8 cellular contexts compared by ENCODE assay signal in genomic region chrX:31658360-31658759, GRCh38.
DNase-seq lines count a peak whose midpoint lies in the region; ATAC-seq, FAIRE-seq and TF ChIP-seq lines count a peak whose summit lies in the region.

No MANE protein-coding gene starts in this region.

- no peak overlapping the region for H3K14ac ChIP-seq in H1 (ENCODE audit: insufficient read length)

- no peak overlapping the region for H2BK120ac ChIP-seq in H1 (replicated peaks; ENCODE audit: low read depth, low read length)

- no peak overlapping the region for H2BK20ac ChIP-seq in H1 (ENCODE audit: low read length)

- ATAC-seq in GM18858 (IDR thresholded peaks at IDR 0.05; ENCODE audit: unreplicated experiment): peak; percentile 41
- no peak for ATAC-seq in HG03432 (IDR thresholded peaks at IDR 0.05; ENCODE audit: unreplicated experiment)

- H3K27me3 ChIP-seq in H1 (replicated peaks in 1 of 4; ENCODE audit: control insufficient read depth in 3 of 4, extremely low read depth in 1 of 4, insufficient read depth in 3 of 4, low read length in 3 of 4) (no peaks in the 10 kb centered on the region), prostate gland (replicated peaks; ENCODE audit: insufficient read depth) (no peaks in the 10 kb centered on the region)

- no peak overlapping the region for H3K27ac ChIP-seq in H1 (ENCODE audit: low read depth, low read length)
- H3K27ac ChIP-seq in prostate gland: no peak overlapping the region

- no peak overlapping the region for H2BK15ac ChIP-seq in H1 (ENCODE audit: low read length)

- H4K20me1 ChIP-seq in H1 (replicated peaks in 1 of 2; ENCODE audit: control insufficient read depth in 1 of 2, insufficient read depth in 2 of 2, low read length in 2 of 2): no peaks in the 10 kb centered on the region

- no peak overlapping the region for H3K4me2 ChIP-seq in H1 (ENCODE audit: insufficient read depth in 1 of 2, low read depth in 2 of 2, low read length in 2 of 2)

- FAIRE-seq in A204.1 (lab: Jason Lieb, UNC) (peak; percentile 99), H1 (lab: Jason Lieb, UNC) (peak; percentile 68)

- no peak overlapping the region for H4K91ac ChIP-seq in H1 (replicated peaks; ENCODE audit: insufficient read length, low read length)

- POLR2A ChIA-PET in H1 (lab: Charles Lee; ENCODE audit: partially characterized antibody): no interaction called here

- WGBS in H1 (ENCODE audit: extremely low coverage in 1 of 2, insufficient coverage in 1 of 2, insufficient read length in 1 of 2, insufficient replicate concordance in 2 of 2, low coverage in 1 of 2, low lambda C conversion rate in 2 of 2, missing lambda C conversion rate in 1 of 2), 2 experiments: 18% methylated on average over 4 of the region's 4 CpGs; no CpG with 5 or more reads in 1 of the 2 experiments
- WGBS in prostate gland: 5% methylated on average over 4 of the region's 4 CpGs

- peak; percentile 33 for DNase-seq in NCI-H748 treated with DMSO at 0.1 percent for 48 hours (lab: John Stamatoyannopoulos, UW)
- no peak for DNase-seq in H1 (ENCODE audit: low read depth in 1 of 2, low spot score in 2 of 2)
- no peak for DNase-seq in prostate gland (ENCODE audit: low spot score)
- DNase-seq in T1000 (lab: John Stamatoyannopoulos, UW): no peak
- DNase-seq in HK-2 (ENCODE audit: unreplicated experiment): no peak

- H3K4me3 ChIP-seq in H1 (ENCODE audit: extremely low read depth in 1 of 4, insufficient read depth in 2 of 4, low read depth in 3 of 4, low read length in 4 of 4): no peak overlapping the region
- no peak overlapping the region for H3K4me3 ChIP-seq in prostate gland

- H3K23me2 ChIP-seq in H1 (ENCODE audit: low read depth, low read length): no peaks in the 10 kb centered on the region

- no peak overlapping the region for H3K9ac ChIP-seq in H1 (replicated peaks in 1 of 4; ENCODE audit: extremely low read depth in 1 of 4, low read depth in 3 of 4, low read length in 3 of 4)

- H4K5ac ChIP-seq in H1 (ENCODE audit: insufficient read length, low read depth, low read length): no peak overlapping the region

- no peak overlapping the region for H3K56ac ChIP-seq in H1 (replicated peaks; ENCODE audit: insufficient read length, low read depth, low read length)

- CTCF ChIA-PET in H1 (lab: Charles Lee; ENCODE audit: partially characterized antibody): interaction anchor here (1.3 to 2.2 kb wide), 4 partner anchors 13 to 621 kb away, joined by 4 to 10 read pairs (median 10); no protein-coding TSS in a partner anchor

- H3K9me3 ChIP-seq in H1 (ENCODE audit: insufficient read depth in 2 of 2, low read depth in 1 of 2, low read length in 1 of 2): no peaks in the 10 kb centered on the region
- H3K9me3 ChIP-seq in prostate gland: no peaks in the 10 kb centered on the region

- H2BK12ac ChIP-seq in H1 (ENCODE audit: low read depth, low read length): no peak overlapping the region

- H3K4ac ChIP-seq in H1 (replicated peaks; ENCODE audit: insufficient read length, low read depth, low read length): no peak overlapping the region

- TF ChIP-seq EP300 in H1 (IDR thresholded peaks at IDR 0.05; ENCODE audit: borderline replicate concordance in 1 of 2, low read depth in 2 of 2, low read length in 2 of 2): no peak

- H3K4me1 ChIP-seq in H1 (replicated peaks in 1 of 4; ENCODE audit: control insufficient read depth in 3 of 4, insufficient read depth in 4 of 4, low read length in 3 of 4): no peaks in the 10 kb centered on the region
- H3K4me1 ChIP-seq in prostate gland (replicated peaks): no peaks in the 10 kb centered on the region

- no peaks in the 10 kb centered on the region for H3K79me2 ChIP-seq in H1 (ENCODE audit: control insufficient read depth in 1 of 2, insufficient read depth in 2 of 2, low read length in 2 of 2)

- H3K36me3 ChIP-seq in H1 (ENCODE audit: control insufficient read depth in 2 of 4, insufficient read depth in 4 of 4, low read length in 3 of 4): no peaks in the 10 kb centered on the region
- H3K36me3 ChIP-seq in prostate gland: no peaks in the 10 kb centered on the region

- H2BK5ac ChIP-seq in H1 (ENCODE audit: low read depth, low read length): no peak overlapping the region

- no peak overlapping the region for H4K8ac ChIP-seq in H1 (ENCODE audit: extremely low read depth, insufficient read depth, low read length)

- peak in 1 of 2 experiments; percentile 50; a peak in 3 of 4 replicates for TF ChIP-seq RAD21 in H1 (IDR thresholded peaks at IDR 0.05 in 1 of 2, conservative IDR thresholded peaks at IDR 0.05 in 1 of 2; ENCODE audit: low read depth in 2 of 2, low read length in 2 of 2)

- TF ChIP-seq CTCF in H1 (IDR thresholded peaks at IDR 0.05; ENCODE audit: control extremely low read depth in 1 of 3, insufficient read depth in 1 of 3, low read depth in 1 of 3, low read length in 3 of 3): peak in 1 of 3 experiments; percentile 15; a peak in 1 of 4 replicates
- peak in 3 of 4 experiments; percentile 40 to 57 (median 43) for TF ChIP-seq CTCF in prostate gland (IDR thresholded peaks at IDR 0.05)

- H3K18ac ChIP-seq in H1 (ENCODE audit: extremely low read depth, low read length): no peak overlapping the region

- H3K23ac ChIP-seq in H1 (ENCODE audit: insufficient read length): no peak overlapping the region

- H2AFZ ChIP-seq in H1 (ENCODE audit: low read length): no peak overlapping the region

- no peak for TF ChIP-seq POLR2A in H1 (IDR thresholded peaks at IDR 0.05; ENCODE audit: control extremely low read depth in 1 of 2, low read depth in 2 of 2, low read length in 2 of 2)
- TF ChIP-seq POLR2A in prostate gland (IDR thresholded peaks at IDR 0.05): no peak

- intact Hi-C loops in prostate gland (cut with DNase I): loop anchor here (5.0 to 10.0 kb wide), 2 partner anchors 384 to 621 kb away; no protein-coding TSS in a partner anchor

- H2AK5ac ChIP-seq in H1 (ENCODE audit: low read depth, low read length): no peak overlapping the region

- H3K79me1 ChIP-seq in H1 (ENCODE audit: low read depth, low read length): no peaks in the 10 kb centered on the region

TF ChIP-seq in H1, 55 proteins besides CTCF, POLR2A, EP300 and RAD21:
- TF ChIP-seq CEBPB (IDR thresholded peaks at IDR 0.05; ENCODE audit: low read depth, low read length): no peak
- TF ChIP-seq GABPA (IDR thresholded peaks at IDR 0.05; ENCODE audit: borderline replicate concordance, insufficient read depth, low read length): no peak
- TF ChIP-seq TAF1 (IDR thresholded peaks at IDR 0.05; ENCODE audit: low read depth, low read length): no peak
- TF ChIP-seq RXRA (IDR thresholded peaks at IDR 0.05; ENCODE audit: insufficient read depth, low read depth, low read length): no peak
- no peak for TF ChIP-seq KDM1A (IDR thresholded peaks at IDR 0.05; ENCODE audit: borderline replicate concordance, low read length)
- no peak for TF ChIP-seq EGR1 (IDR thresholded peaks at IDR 0.05; ENCODE audit: borderline replicate concordance, low read depth, low read length)
